Comparison of ENCODE assay signal across 13 cellular contexts in genomic region chr2:150729495-150729955, GRCh38.
DNase-seq lines count a peak whose midpoint lies in the region; ATAC-seq and TF ChIP-seq lines count a peak whose summit lies in the region.
"Had no signal": no experiment of that assay in that cellular context is flagged by ENCODE, and none has a peak within 500 bp of the region (broad histone marks: within the 10 kb centered on the region; RNA-seq: fewer than 3 reads in every experiment).

No MANE protein-coding gene starts in this region.

- H3K27me3 Mint-ChIP-seq in mesothelial cell of epicardium (ENCODE audit: low read depth): no peaks in the 10 kb centered on the region
- H3K27me3 Mint-ChIP-seq: stimulated activated naive CD8-positive, alpha-beta T cell treated with anti-CD3 and anti-CD28 coated beads, Interleukin-15, Interleukin-2, amounts not matched to agents 100 ng/mL and 50 ng/mL, for 24 hours had no signal

- H3K36me3 Mint-ChIP-seq in mesothelial cell of epicardium: peaks cover 3% of the 10 kb centered on the region

- H3K4me3 Mint-ChIP-seq in mesothelial cell of epicardium: no peak overlapping the region
- H3K4me3 Mint-ChIP-seq: activated CD8-positive, alpha-beta T cell treated with anti-CD3 and anti-CD28 coated beads, Interleukin-2, amount 10 ng/mL, durations not matched to agents 7 days and 5 days; stimulated activated naive CD8-positive, alpha-beta T cell treated with anti-CD3 and anti-CD28 coated beads, Interleukin-15, Interleukin-2, amounts not matched to agents 100 ng/mL and 50 ng/mL, for 24 hours had no signal

- H3K9me3 Mint-ChIP-seq in mesothelial cell of epicardium: peaks cover 11% of the 10 kb centered on the region
- H3K9me3 Mint-ChIP-seq: stimulated activated naive CD8-positive, alpha-beta T cell treated with anti-CD3 and anti-CD28 coated beads, Interleukin-15, Interleukin-2, amounts not matched to agents 100 ng/mL and 50 ng/mL, for 24 hours had no signal

- H3K4me1 Mint-ChIP-seq in mesothelial cell of epicardium: peaks cover 12% of the 10 kb centered on the region

- DNase-seq in MG63: peak; percentile 3
- no peak for DNase-seq in GDM1 (lab: John Stamatoyannopoulos, UW)
- no peak for DNase-seq in mesothelial cell of epicardium (ENCODE audit: low spot score in 2 of 2, unreplicated experiment in 2 of 2)
- DNase-seq in NCI-H2107 treated with DMSO at 0.1 percent for 48 hours (lab: John Stamatoyannopoulos, UW; ENCODE audit: unreplicated experiment): no peak
- DNase-seq in occipital lobe (lab: John Stamatoyannopoulos, UW): no peak
- DNase-seq: activated CD8-positive, alpha-beta T cell treated with anti-CD3 and anti-CD28 coated beads, Interleukin-2, amount 10 ng/mL, durations not matched to agents 7 days and 5 days; NCI-H146; stimulated activated CD4-positive, alpha-beta T cell treated with anti-CD3 and anti-CD28 coated beads, Interleukin-1b, Interleukin-23, amount 100 ng/mL, for 48 hours; T-helper 2 cell had no signal

- H3K9me3 ChIP-seq in MG63: no peaks in the 10 kb centered on the region

- no peaks in the 10 kb centered on the region for H3K36me3 ChIP-seq in MG63

- ATAC-seq in GM18502 (IDR thresholded peaks at IDR 0.05; ENCODE audit: poor library complexity, unreplicated experiment): peak; percentile 78
- ATAC-seq in GM21390 (IDR thresholded peaks at IDR 0.05; ENCODE audit: unreplicated experiment): peak; percentile 53
- peak; percentile 81 for ATAC-seq in HG02981 (IDR thresholded peaks at IDR 0.05; ENCODE audit: unreplicated experiment)
- ATAC-seq: activated CD8-positive, alpha-beta T cell treated with anti-CD3 and anti-CD28 coated beads, Interleukin-2, amount 10 ng/mL, durations not matched to agents 7 days and 5 days had no signal

- H3K27ac Mint-ChIP-seq in mesothelial cell of epicardium: no peak overlapping the region
- H3K27ac Mint-ChIP-seq: activated CD8-positive, alpha-beta T cell treated with anti-CD3 and anti-CD28 coated beads, Interleukin-2, amount 10 ng/mL, durations not matched to agents 7 days and 5 days; stimulated activated naive CD8-positive, alpha-beta T cell treated with anti-CD3 and anti-CD28 coated beads, Interleukin-15, Interleukin-2, amounts not matched to agents 100 ng/mL and 50 ng/mL, for 24 hours had no signal

- TF ChIP-seq CTCF in mesothelial cell of epicardium (IDR thresholded peaks at IDR 0.05; ENCODE audit: unreplicated experiment): no peak

- H3K27me3 ChIP-seq in MG63: no peaks in the 10 kb centered on the region

- H3K4me3 ChIP-seq in MG63: no peak overlapping the region
